Comparison of ENCODE assay signal across 12 cellular contexts in the genomic region with DNA sequence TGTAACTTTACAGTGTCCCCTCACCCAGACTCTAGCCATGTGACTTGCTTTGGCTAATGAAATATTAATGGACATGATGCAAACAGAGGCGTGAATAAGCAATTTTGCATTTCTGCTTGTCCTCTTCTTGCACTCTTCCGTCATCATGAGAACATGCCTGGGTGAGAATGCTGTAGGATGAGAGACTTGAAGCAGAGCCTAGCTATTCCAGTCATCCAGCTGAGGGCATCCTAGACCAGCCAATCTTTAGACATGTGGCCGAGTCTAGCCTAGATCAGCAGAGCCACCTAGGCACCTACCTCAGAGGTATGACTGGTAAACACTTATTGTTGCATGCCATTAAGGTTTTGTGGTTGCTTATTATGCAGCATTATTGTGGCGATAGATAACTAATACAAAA.
DNase-seq lines count a peak whose midpoint lies in the region; ATAC-seq, FAIRE-seq and TF ChIP-seq lines count a peak whose summit lies in the region.
"Had no signal": no experiment of that assay in that cellular context is flagged by ENCODE, and none has a peak within 500 bp of the region (broad histone marks: within the 10 kb centered on the region; RNA-seq: fewer than 3 reads in every experiment).

No MANE protein-coding gene starts in this region.

- no peaks in the 10 kb centered on the region for H3K4me1 Mint-ChIP-seq in WTC11

- FAIRE-seq in D721Med (lab: Jason Lieb, UNC): no peak
- FAIRE-seq: colon had no signal

- TF ChIP-seq CTCF in D721Med (IDR thresholded peaks at IDR 0.05; ENCODE audit: insufficient read depth, missing control alignments): peak; percentile 15
- TF ChIP-seq CTCF in WTC11 (IDR thresholded peaks at IDR 0.05): no peak

- no peaks in the 10 kb centered on the region for H3K9me3 Mint-ChIP-seq in WTC11

- DNase-seq in D721Med (ENCODE audit: insufficient read length, low spot score) (no peak), HEK293T (ENCODE audit: extremely low spot score) (peak; percentile 7), WTC11 (ENCODE audit: low spot score) (no peak), lung microvascular endothelial cell (ENCODE audit: low read depth in 2 of 2) (peak; percentile 1 to 12), NK-92 (lab: John Stamatoyannopoulos, UW; ENCODE audit: unreplicated experiment) (no peak)
- DNase-seq in activated naive CD4-positive, alpha-beta T cell (lab: John Stamatoyannopoulos, UW): no peak
- DNase-seq: activated CD4-positive, CD25-positive, alpha-beta regulatory T cell; stimulated activated CD4-positive, alpha-beta T cell treated with anti-CD3 and anti-CD28 coated beads, Interleukin-15, amount 100 ng/mL, for 24 hours; SW 1271 had no signal

- H3K36me3 Mint-ChIP-seq in WTC11: no peaks in the 10 kb centered on the region

- ATAC-seq in WTC11 (peak; percentile 77), GM21528 (IDR thresholded peaks at IDR 0.05; ENCODE audit: low FRiP score, unreplicated experiment) (no peak)
- ATAC-seq: esophagus mucosa had no signal

- no peak overlapping the region for H3K4me3 Mint-ChIP-seq in WTC11

- POLR2A ChIA-PET in HEK293T (lab: Yijun Ruan, JAX) (no interaction called here), WTC11 (lab: Charles Lee) (no interaction called here)

- CTCF ChIA-PET in HEK293T (lab: Yijun Ruan, JAX): no interaction called here
- CTCF ChIA-PET in WTC11 (lab: Charles Lee): no interaction called here

- H3K27ac Mint-ChIP-seq in WTC11: no peak overlapping the region

- no peaks in the 10 kb centered on the region for H3K27me3 Mint-ChIP-seq in WTC11 (ENCODE audit: low read depth)

TF ChIP-seq in HEK293T, 16 proteins besides CTCF, POLR2A, EP300 and RAD21:
- no peak for TF ChIP-seq L3MBTL2 (conservative IDR thresholded peaks at IDR 0.05)

TF ChIP-seq in WTC11, 78 proteins besides CTCF, POLR2A, EP300 and RAD21:
- TF ChIP-seq, protein P1, sequence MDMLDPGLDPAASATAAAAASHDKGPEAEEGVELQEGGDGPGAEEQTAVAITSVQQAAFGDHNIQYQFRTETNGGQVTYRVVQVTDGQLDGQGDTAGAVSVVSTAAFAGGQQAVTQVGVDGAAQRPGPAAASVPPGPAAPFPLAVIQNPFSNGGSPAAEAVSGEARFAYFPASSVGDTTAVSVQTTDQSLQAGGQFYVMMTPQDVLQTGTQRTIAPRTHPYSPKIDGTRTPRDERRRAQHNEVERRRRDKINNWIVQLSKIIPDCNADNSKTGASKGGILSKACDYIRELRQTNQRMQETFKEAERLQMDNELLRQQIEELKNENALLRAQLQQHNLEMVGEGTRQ (CRISPR knock-in tag; IDR thresholded peaks at IDR 0.05): no peak
- TF ChIP-seq EMX1 (CRISPR knock-in tag; IDR thresholded peaks at IDR 0.05): no peak
- TF ChIP-seq OVOL2 (CRISPR knock-in tag; IDR thresholded peaks at IDR 0.05; ENCODE audit: borderline replicate concordance): no peak
- no peak for TF ChIP-seq ATF2 (CRISPR knock-in tag; IDR thresholded peaks at IDR 0.05; ENCODE audit: borderline replicate concordance, low read depth)
- TF ChIP-seq MLX (CRISPR knock-in tag; IDR thresholded peaks at IDR 0.05): no peak
- no peak for TF ChIP-seq PREB (CRISPR knock-in tag; IDR thresholded peaks at IDR 0.05; ENCODE audit: borderline replicate concordance)
- TF ChIP-seq, protein P2, sequence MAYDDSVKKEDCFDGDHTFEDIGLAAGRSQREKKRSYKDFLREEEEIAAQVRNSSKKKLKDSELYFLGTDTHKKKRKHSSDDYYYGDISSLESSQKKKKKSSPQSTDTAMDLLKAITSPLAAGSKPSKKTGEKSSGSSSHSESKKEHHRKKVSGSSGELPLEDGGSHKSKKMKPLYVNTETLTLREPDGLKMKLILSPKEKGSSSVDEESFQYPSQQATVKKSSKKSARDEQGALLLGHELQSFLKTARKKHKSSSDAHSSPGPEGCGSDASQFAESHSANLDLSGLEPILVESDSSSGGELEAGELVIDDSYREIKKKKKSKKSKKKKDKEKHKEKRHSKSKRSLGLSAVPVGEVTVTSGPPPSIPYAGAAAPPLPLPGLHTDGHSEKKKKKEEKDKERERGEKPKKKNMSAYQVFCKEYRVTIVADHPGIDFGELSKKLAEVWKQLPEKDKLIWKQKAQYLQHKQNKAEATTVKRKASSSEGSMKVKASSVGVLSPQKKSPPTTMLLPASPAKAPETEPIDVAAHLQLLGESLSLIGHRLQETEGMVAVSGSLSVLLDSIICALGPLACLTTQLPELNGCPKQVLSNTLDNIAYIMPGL (CRISPR knock-in tag; IDR thresholded peaks at IDR 0.05): no peak
- TF ChIP-seq ZNF219 (CRISPR knock-in tag; IDR thresholded peaks at IDR 0.05; ENCODE audit: borderline replicate concordance): no peak
- TF ChIP-seq MYBL2 (CRISPR knock-in tag; IDR thresholded peaks at IDR 0.05): no peak
- no peak for TF ChIP-seq ARID4B (CRISPR knock-in tag; IDR thresholded peaks at IDR 0.05; ENCODE audit: borderline replicate concordance)
- no peak for TF ChIP-seq HMGA2 (CRISPR knock-in tag; IDR thresholded peaks at IDR 0.05)

Comparison
In these comparisons a context has a peak if more than half of its experiments do, and no peak if none do; other contexts are left out.
1. DNase-seq: peak in HEK293T (single experiment) and lung microvascular endothelial cell (2 of 2); none in D721Med (single experiment), WTC11 (single experiment), NK-92 (single experiment) and activated naive CD4-positive, alpha-beta T cell (0 of 4).